ENCODE assay signal across 17 cellular contexts in genomic region chr15:80180986-80181385, GRCh38. TPM values are rescaled to one million over a fixed set of nuclear protein-coding genes. Genes with fewer than 3 reads are reported as not detected.
A peak's percentile ranks its signal among the peaks of the same experiment; 100 is the strongest.
DNase-seq lines count a peak whose midpoint lies in the region; ATAC-seq, FAIRE-seq and TF ChIP-seq lines count a peak whose summit lies in the region.
"Had no signal": no experiment of that assay in that cellular context is flagged by ENCODE, and none has a peak within 500 bp of the region (broad histone marks: within the 10 kb centered on the region; RNA-seq: fewer than 3 reads in every experiment).

No MANE protein-coding gene starts in this region.

- no peak overlapping the region for H3K23ac ChIP-seq in IMR-90 (ENCODE audit: low read depth, low read length)

- H4K91ac ChIP-seq in IMR-90 (ENCODE audit: insufficient read depth, low read depth, low read length) = no peak overlapping the region

- H2BK15ac ChIP-seq in IMR-90 (ENCODE audit: low read depth, low read length) = peak overlapping the region; percentile 46; the same call in 1 of the 3 replicates

- H3K9me3 Mint-ChIP-seq in stimulated activated naive B cell treated with anti-CD40 and anti-IgM and Interleukin-4, amounts not matched to agents 10 μg/mL and 1 μg/mL and 100 μg/mL, for 72 hours = peaks cover 0 to 3% of the 10 kb centered on the region in 2 donors
- H3K9me3 Mint-ChIP-seq: CD8-positive, alpha-beta T cell; GM23338; H9 had no signal

- no peak overlapping the region for H3K4me3 Mint-ChIP-seq in stimulated activated naive B cell treated with anti-CD40 and anti-IgM and Interleukin-4, amounts not matched to agents 10 μg/mL and 1 μg/mL and 100 μg/mL, for 72 hours
- H3K4me3 Mint-ChIP-seq: CD4-positive, CD25-positive, alpha-beta regulatory T cell; CD8-positive, alpha-beta T cell; GM23338; H9 had no signal

- WGBS in IMR-90 (ENCODE audit: extremely low coverage in 2 of 2, insufficient read length in 1 of 2), 2 experiments = 95% methylated on average over 5 of the region's 10 CpGs; no CpG with 5 or more reads in 1 of the 2 experiments

- no peak for TF ChIP-seq POLR2A in IMR-90 (IDR thresholded peaks at IDR 0.05; ENCODE audit: low read depth, low read length)

- peak overlapping the region; percentile 71; the same call in 1 of the 2 replicates for H3K4ac ChIP-seq in IMR-90 (ENCODE audit: low read depth, low read length)

- in situ Hi-C loops in G401 (cut with HindIII; ENCODE audit: low sequenced_read_pairs) = no loop called here
- in situ Hi-C loops in IMR-90 (cut with MboI; ENCODE audit: low sequenced_read_pairs) = no loop called here

- H3K9me3 ChIP-seq in IMR-90 (ENCODE audit: control insufficient read depth, insufficient read depth, low read length) = no peaks in the 10 kb centered on the region; the same call in 1 of the 2 replicates
- H3K9me3 ChIP-seq: Caco-2 had no signal

- no peak overlapping the region for H4K8ac ChIP-seq in IMR-90 (ENCODE audit: low read depth in 2 of 2, low read length in 2 of 2)

- no peak overlapping the region for H3K27ac ChIP-seq in IMR-90 (ENCODE audit: insufficient read depth, low read length)

- H3K9ac ChIP-seq in IMR-90 (ENCODE audit: low read depth, low read length) = no peak overlapping the region

- POLR2A ChIA-PET in IMR-90 (lab: Charles Lee; ENCODE audit: unreplicated experiment) = no interaction called here

- dilution Hi-C loops in IMR-90 (cut with HindIII; ENCODE audit: low sequenced_read_pairs, unreplicated experiment) = no loop called here

- no peak overlapping the region for H2AFZ ChIP-seq in IMR-90 (replicated peaks; ENCODE audit: low read length, poor library complexity)
- H2AFZ ChIP-seq: GM23338 had no signal

- no TSS peak for BruUV-seq in IMR-90 (replicated peaks; lab: Mats Ljungman, UMichigan)

- peaks cover 0 to 3% of the 10 kb centered on the region in 2 donors for H3K4me1 Mint-ChIP-seq in stimulated activated naive B cell treated with anti-CD40 and anti-IgM and Interleukin-4, amounts not matched to agents 10 μg/mL and 1 μg/mL and 100 μg/mL, for 72 hours
- H3K4me1 Mint-ChIP-seq: CD4-positive, CD25-positive, alpha-beta regulatory T cell; GM23338; H9 had no signal

- H4K5ac ChIP-seq in IMR-90 (ENCODE audit: low read depth, low read length) = no peak overlapping the region

- TF ChIP-seq RAD21 in IMR-90 (IDR thresholded peaks at IDR 0.05; ENCODE audit: low read length) = no peak

- no peak for FAIRE-seq in HTR-8/SVneo (lab: Jason Lieb, UNC)
- FAIRE-seq: GM12878, GM18507 had no signal

- peaks cover 31 to 68% of the 10 kb centered on the region in 2 donors for H3K36me3 Mint-ChIP-seq in stimulated activated naive B cell treated with anti-CD40 and anti-IgM and Interleukin-4, amounts not matched to agents 10 μg/mL and 1 μg/mL and 100 μg/mL, for 72 hours

- H3K27ac Mint-ChIP-seq in stimulated activated naive B cell treated with anti-CD40 and anti-IgM and Interleukin-4, amounts not matched to agents 10 μg/mL and 1 μg/mL and 100 μg/mL, for 72 hours = peak overlapping the region; percentile 68
- H3K27ac Mint-ChIP-seq: CD4-positive, CD25-positive, alpha-beta regulatory T cell; CD8-positive, alpha-beta T cell; GM23338 had no signal

- H2AK5ac ChIP-seq in IMR-90 (ENCODE audit: low read depth, low read length) = peak overlapping the region; percentile 99

- no peaks in the 10 kb centered on the region for H3K27me3 Mint-ChIP-seq in stimulated activated naive B cell treated with anti-CD40 and anti-IgM and Interleukin-4, amounts not matched to agents 10 μg/mL and 1 μg/mL and 100 μg/mL, for 72 hours
- H3K27me3 Mint-ChIP-seq: CD4-positive, CD25-positive, alpha-beta regulatory T cell had no signal

- CTCF ChIA-PET in IMR-90 (lab: Yijun Ruan, JAX) = no interaction called here

- H2AK9ac ChIP-seq in IMR-90 (replicated peaks; ENCODE audit: low read depth, low read length, poor library complexity) = no peak overlapping the region

- H3K79me1 ChIP-seq in IMR-90 (ENCODE audit: low read depth in 1 of 2, low read length in 2 of 2) = peaks cover 3 to 7% of the 10 kb centered on the region in 2 experiments

- H3K36me3 ChIP-seq in IMR-90 (ENCODE audit: control insufficient read depth, insufficient read depth, low read length) = peaks cover 37% of the 10 kb centered on the region

- no peak overlapping the region for H3K4me2 ChIP-seq in IMR-90 (ENCODE audit: low read depth, low read length)
- H3K4me2 ChIP-seq: GM23338 had no signal

- no peak overlapping the region for H3K18ac ChIP-seq in IMR-90 (ENCODE audit: low read depth, low read length)

- no peak overlapping the region for H2BK5ac ChIP-seq in IMR-90 (ENCODE audit: low read depth, low read length, poor library complexity, severe bottlenecking)

- DNase-seq in G401 (ENCODE audit: low spot score) (peak; percentile 92), IMR-90 (no peak), cerebellum (ENCODE audit: low spot score) (peak; percentile 85), HTR-8/SVneo (ENCODE audit: insufficient read length, low spot score) (no peak), NCI-H748 (lab: John Stamatoyannopoulos, UW; ENCODE audit: unreplicated experiment) (no peak)
- no peak for DNase-seq in stimulated activated naive B cell treated with anti-CD40 and anti-IgM and Interleukin-4, amounts not matched to agents 10 μg/mL and 1 μg/mL and 100 μg/mL, for 72 hours
- DNase-seq: Caco-2; CD4-positive, CD25-positive, alpha-beta regulatory T cell; CD8-positive, alpha-beta T cell; DMS153; DND-41; GDM1; H9 had no signal

- H4K20me1 ChIP-seq in IMR-90 (ENCODE audit: insufficient read depth, low read length) = no peaks in the 10 kb centered on the region

- H3K14ac ChIP-seq in IMR-90 (replicated peaks; ENCODE audit: low read depth, low read length) = no peak overlapping the region

- H3K56ac ChIP-seq in IMR-90 (ENCODE audit: extremely low read depth, insufficient read depth, low read length) = no peak overlapping the region

- H3K9me1 ChIP-seq in IMR-90 (ENCODE audit: insufficient read depth, low read length) = peaks cover 32% of the 10 kb centered on the region

- peak overlapping the region; percentile 28; the same call in 1 of the 2 replicates for H2BK20ac ChIP-seq in IMR-90 (ENCODE audit: low read depth, low read length)

- no peaks in the 10 kb centered on the region for H3K27me3 ChIP-seq in IMR-90 (ENCODE audit: control insufficient read depth, insufficient read depth, low read length)

- no peak for TF ChIP-seq CTCF in IMR-90 (conservative IDR thresholded peaks at IDR 0.05; ENCODE audit: low read depth, low read length)

- no peak overlapping the region for H3K4me3 ChIP-seq in IMR-90 (ENCODE audit: insufficient read depth, low read depth, low read length)
- H3K4me3 ChIP-seq: GM12878, GM23338 had no signal

- peak overlapping the region; percentile 45; the same call in 1 of the 2 replicates for H2BK120ac ChIP-seq in IMR-90 (ENCODE audit: low read depth, low read length)

- peaks cover 13% of the 10 kb centered on the region for H3K4me1 ChIP-seq in IMR-90 (ENCODE audit: control insufficient read depth, insufficient read depth, low read length)
- H3K4me1 ChIP-seq: Caco-2 had no signal

- intact Hi-C loops in IMR-90 (cut with micrococcal nuclease) = no loop called here

- no peak for ATAC-seq in IMR-90 (ENCODE audit: low read depth)
- ATAC-seq in stimulated activated naive B cell treated with anti-CD40 and anti-IgM and Interleukin-4, amounts not matched to agents 10 μg/mL and 1 μg/mL and 100 μg/mL, for 72 hours (replicated peaks) = no peak
- ATAC-seq: CD8-positive, alpha-beta T cell; GM12878; HCT116 had no signal

TF ChIP-seq in IMR-90, 13 proteins besides CTCF, POLR2A, EP300 and RAD21:
- TF ChIP-seq CHD1 (IDR thresholded peaks at IDR 0.05; ENCODE audit: low read depth, low read length) = no peak
- no peak for TF ChIP-seq BHLHE40 (IDR thresholded peaks at IDR 0.05; ENCODE audit: low read depth, low read length)
- TF ChIP-seq FOS (IDR thresholded peaks at IDR 0.05; ENCODE audit: low read depth, low read length) = no peak

RNA-seq across cellular contexts. Expression of gene FAH, which starts 28.2 kb away (rescaled TPM):
- total RNA-seq in G401 (2014; rRNA removed; shearing (Covaris generic)) = 29.3 and 42.7 TPM in 2 replicates
- total RNA-seq in IMR-90 (2012; rRNA removed) (36.9 and 48.6 TPM in 2 replicates), cerebellum (9.9 TPM)
- polyA plus RNA-seq in IMR-90 (2012; rRNA removed) = 43.1 and 50.6 TPM in 2 replicates
- 45.3 and 59.7 TPM in 2 replicates for polyA plus RNA-seq in IMR-90 (2012; cell fraction: cytosol; rRNA removed)
- polyA plus RNA-seq in IMR-90 (2012; cell fraction: nucleus; rRNA removed; ENCODE audit: low replicate concordance) = 75.0 and 78.4 TPM in 2 replicates

Comparison
In these comparisons a context has a peak if more than half of its experiments do, and no peak if none do; other contexts are left out.
1. DNase-seq: peak in G401 (single experiment) and cerebellum (single experiment); none in IMR-90 (single experiment), stimulated activated naive B cell treated with anti-CD40 and anti-IgM and Interleukin-4, amounts not matched to agents 10 μg/mL and 1 μg/mL and 100 μg/mL, for 72 hours (single experiment), HTR-8/SVneo (single experiment) and NCI-H748 (single experiment).